Comparison of ENCODE assay signal across 9 cellular contexts in genomic region chr11:12088047-12088481, GRCh38. TPM values are rescaled to one million over a fixed set of nuclear protein-coding genes. Genes with fewer than 3 reads are reported as not detected.
DNase-seq lines count a peak whose midpoint lies in the region; ATAC-seq, FAIRE-seq and TF ChIP-seq lines count a peak whose summit lies in the region.
"Had no signal": no experiment of that assay in that cellular context is flagged by ENCODE, and none has a peak within 500 bp of the region (broad histone marks: within the 10 kb centered on the region; RNA-seq: fewer than 3 reads in every experiment).

No MANE protein-coding gene starts in this region.

- TF ChIP-seq POLR2A in H1 (IDR thresholded peaks at IDR 0.05; ENCODE audit: control extremely low read depth in 1 of 2, low read depth in 2 of 2, low read length in 2 of 2) (no peak), adrenal gland (IDR thresholded peaks at IDR 0.05) (no peak)

- H3K9me2 ChIP-seq in PC-9 (ENCODE audit: insufficient read depth): no peaks in the 10 kb centered on the region

- H3K4me3 ChIP-seq in PC-9 (peak overlapping the region; percentile 53; the same call in 1 of the 2 replicates), H1 (ENCODE audit: extremely low read depth in 1 of 4, insufficient read depth in 2 of 4, low read depth in 3 of 4, low read length in 4 of 4) (no peak overlapping the region), osteoblast (ENCODE audit: insufficient read depth, low read length) (peak overlapping the region; percentile 49), adrenal gland (no peak overlapping the region), HAP-1 (no peak overlapping the region)

- H3K18ac ChIP-seq in H1 (ENCODE audit: extremely low read depth, low read length): no peak overlapping the region

- H2BK15ac ChIP-seq in H1 (ENCODE audit: low read length): no peak overlapping the region

- no peaks in the 10 kb centered on the region for H3K23me2 ChIP-seq in H1 (ENCODE audit: low read depth, low read length)

- H2BK5ac ChIP-seq in H1 (ENCODE audit: low read depth, low read length): no peak overlapping the region

- WGBS in H1 (ENCODE audit: extremely low coverage in 1 of 2, insufficient coverage in 1 of 2, insufficient read length in 1 of 2, insufficient replicate concordance in 2 of 2, low coverage in 1 of 2, low lambda C conversion rate in 2 of 2, missing lambda C conversion rate in 1 of 2), 2 experiments: 91% methylated on average over 7 of the region's 7 CpGs; no CpG with 5 or more reads in 1 of the 2 experiments
- 57 to 70% (median 61%) methylated on average over 7 of the region's 7 CpGs for WGBS in adrenal gland, 4 donors

- no peaks in the 10 kb centered on the region for H3K79me1 ChIP-seq in H1 (ENCODE audit: low read depth, low read length)

- H3K27ac ChIP-seq in PC-9 (peak overlapping the region; percentile 100), H1 (ENCODE audit: low read depth, low read length) (no peak overlapping the region), osteoblast (ENCODE audit: low read depth, low read length) (peak overlapping the region; percentile 98), adrenal gland (peak overlapping the region in 2 of 5 donors; percentile 41 to 71)
- H3K27ac ChIP-seq: KMS-11 had no signal

- H3K79me2 ChIP-seq in PC-9 (ENCODE audit: low read depth): peaks cover 5% of the 10 kb centered on the region; the same call in 1 of the 2 replicates
- no peaks in the 10 kb centered on the region for H3K79me2 ChIP-seq in H1 (ENCODE audit: control insufficient read depth in 1 of 2, insufficient read depth in 2 of 2, low read length in 2 of 2)
- H3K79me2 ChIP-seq in osteoblast (ENCODE audit: insufficient read depth, low read length): no peaks in the 10 kb centered on the region

- H3K14ac ChIP-seq in H1 (ENCODE audit: insufficient read length): no peak overlapping the region

- no peak overlapping the region for H3K9ac ChIP-seq in H1 (replicated peaks in 1 of 4; ENCODE audit: extremely low read depth in 1 of 4, low read depth in 3 of 4, low read length in 3 of 4)
- H3K9ac ChIP-seq: KMS-11 had no signal

- H3K4ac ChIP-seq in H1 (replicated peaks; ENCODE audit: insufficient read length, low read depth, low read length): no peak overlapping the region

- CTCF ChIA-PET in PC-9 (lab: Charles Lee): interaction anchor here (0.6 to 1.3 kb wide), 3 partner anchors 76 to 242 kb away, joined by 3 to 13 read pairs (median 4); no protein-coding TSS in a partner anchor
- CTCF ChIA-PET in H1 (lab: Charles Lee; ENCODE audit: partially characterized antibody): interaction anchor here (0.8 to 7.0 kb wide), 15 partner anchors 10 to 201 kb away, joined by 3 to 37 read pairs (median 12); no protein-coding TSS in a partner anchor

- H4K91ac ChIP-seq in H1 (replicated peaks; ENCODE audit: insufficient read length, low read length): no peak overlapping the region

- no peak overlapping the region for H2BK12ac ChIP-seq in H1 (ENCODE audit: low read depth, low read length)

- H3F3A ChIP-seq in PC-9 (ENCODE audit: insufficient read depth, low read depth): peaks cover 86% of the 10 kb centered on the region

- no peaks in the 10 kb centered on the region for H3K27me3 ChIP-seq in PC-9 (ENCODE audit: insufficient read depth, low read depth)
- no peaks in the 10 kb centered on the region for H3K27me3 ChIP-seq in H1 (replicated peaks in 1 of 4; ENCODE audit: control insufficient read depth in 3 of 4, extremely low read depth in 1 of 4, insufficient read depth in 3 of 4, low read length in 3 of 4)
- H3K27me3 ChIP-seq in osteoblast (ENCODE audit: insufficient read depth, low read length): no peaks in the 10 kb centered on the region
- H3K27me3 ChIP-seq in adrenal gland: no peaks in the 10 kb centered on the region
- H3K27me3 ChIP-seq in HAP-1 (ENCODE audit: low read depth): no peaks in the 10 kb centered on the region

- peak overlapping the region; percentile 81 for H3K4me2 ChIP-seq in PC-9
- no peak overlapping the region for H3K4me2 ChIP-seq in H1 (ENCODE audit: insufficient read depth in 1 of 2, low read depth in 2 of 2, low read length in 2 of 2)
- H3K4me2 ChIP-seq in osteoblast (ENCODE audit: insufficient read depth, low read length): peak overlapping the region; percentile 78
- H3K4me2 ChIP-seq: KMS-11 had no signal

- H4K8ac ChIP-seq in H1 (ENCODE audit: extremely low read depth, insufficient read depth, low read length): no peak overlapping the region

- ATAC-seq in GM18517 (IDR thresholded peaks at IDR 0.05; ENCODE audit: unreplicated experiment) (no peak), GM21381 (IDR thresholded peaks at IDR 0.05; ENCODE audit: unreplicated experiment) (no peak)

- no peak overlapping the region for H2AFZ ChIP-seq in PC-9
- H2AFZ ChIP-seq in H1 (ENCODE audit: low read length): no peak overlapping the region
- H2AFZ ChIP-seq in osteoblast (ENCODE audit: low read length): no peak overlapping the region

- H3K4me1 ChIP-seq in PC-9 (replicated peaks; ENCODE audit: insufficient read depth) (peaks cover 85% of the 10 kb centered on the region), H1 (replicated peaks in 1 of 4; ENCODE audit: control insufficient read depth in 3 of 4, insufficient read depth in 4 of 4, low read length in 3 of 4) (peaks cover 3 to 13% (median 9%) of the 10 kb centered on the region in 4 experiments), osteoblast (ENCODE audit: insufficient read depth, low read length) (peaks cover 55% of the 10 kb centered on the region), adrenal gland (replicated peaks in 1 of 2) (peaks cover 19 to 36% of the 10 kb centered on the region in 2 donors), HAP-1 (no peaks in the 10 kb centered on the region)

- no TSS peak for BruUV-seq in PC-9 (replicated peaks; lab: Mats Ljungman, UMichigan)

- no peak for FAIRE-seq in H1 (lab: Jason Lieb, UNC)

- in situ Hi-C loops in HAP-1 (cut with MboI; ENCODE audit: low sequenced_read_pairs): no loop called here

- intact Hi-C loops in PC-9 (cut with micrococcal nuclease; ENCODE audit: unreplicated experiment): loop anchor here (5.0 to 10.0 kb wide), 3 partner anchors 159 to 1423 kb away; no protein-coding TSS in a partner anchor
- intact Hi-C loops in adrenal gland (cut with DNase I): no loop called here

- TF ChIP-seq EP300 in H1 (IDR thresholded peaks at IDR 0.05; ENCODE audit: borderline replicate concordance in 1 of 2, low read depth in 2 of 2, low read length in 2 of 2): no peak

- no peaks in the 10 kb centered on the region for H4K20me1 ChIP-seq in PC-9 (ENCODE audit: insufficient read depth)
- no peaks in the 10 kb centered on the region for H4K20me1 ChIP-seq in H1 (replicated peaks in 1 of 2; ENCODE audit: control insufficient read depth in 1 of 2, insufficient read depth in 2 of 2, low read length in 2 of 2)
- no peaks in the 10 kb centered on the region for H4K20me1 ChIP-seq in osteoblast (ENCODE audit: insufficient read depth, low read length)

- POLR2A ChIA-PET in PC-9 (lab: Charles Lee; ENCODE audit: unreplicated experiment) (interaction anchor here (0.6 to 1.3 kb wide), 3 partner anchors 22 to 74 kb away, joined by 4 to 13 read pairs (median 7); no protein-coding TSS in a partner anchor), H1 (lab: Charles Lee; ENCODE audit: partially characterized antibody) (interaction anchor here (1.2 kb wide), 1 partner anchor 15 kb away, joined by 3 read pairs; no protein-coding TSS in a partner anchor)

- TF ChIP-seq CTCF in PC-9 (conservative IDR thresholded peaks at IDR 0.05) (no peak), H1 (IDR thresholded peaks at IDR 0.05; ENCODE audit: control extremely low read depth in 1 of 3, insufficient read depth in 1 of 3, low read depth in 1 of 3, low read length in 3 of 3) (peak in 2 of 3 experiments; percentile 4 to 22; a peak in 2 of 4 replicates), osteoblast (IDR thresholded peaks at IDR 0.05; ENCODE audit: extremely low read depth, low read depth, low read length) (peak; percentile 51), adrenal gland (IDR thresholded peaks at IDR 0.05) (peak in 2 of 6 experiments; percentile 19 to 31)

- no peak overlapping the region for H2BK20ac ChIP-seq in H1 (ENCODE audit: low read length)

- H2BK120ac ChIP-seq in H1 (replicated peaks; ENCODE audit: low read depth, low read length): no peak overlapping the region

- peak; percentile 81 for DNase-seq in EL
- peak; percentile 13 to 63 for DNase-seq in PC-9
- DNase-seq in H1 (ENCODE audit: low read depth in 1 of 2, low spot score in 2 of 2): no peak
- peak; percentile 49 for DNase-seq in osteoblast (ENCODE audit: insufficient read length, low spot score, missing footprints)
- DNase-seq in adrenal gland: no peak
- DNase-seq in HAP-1 (ENCODE audit: low spot score in 2 of 2): no peak

- H3K36me3 ChIP-seq in PC-9 (ENCODE audit: low read depth) (no peaks in the 10 kb centered on the region), H1 (ENCODE audit: control insufficient read depth in 2 of 4, insufficient read depth in 4 of 4, low read length in 3 of 4) (no peaks in the 10 kb centered on the region), osteoblast (ENCODE audit: insufficient read depth, low read length) (no peaks in the 10 kb centered on the region), adrenal gland (replicated peaks in 1 of 2) (no peaks in the 10 kb centered on the region), HAP-1 (replicated peaks) (no peaks in the 10 kb centered on the region)

- H3K56ac ChIP-seq in H1 (replicated peaks; ENCODE audit: insufficient read length, low read depth, low read length): no peak overlapping the region

- TF ChIP-seq RAD21 in H1 (IDR thresholded peaks at IDR 0.05 in 1 of 2, conservative IDR thresholded peaks at IDR 0.05 in 1 of 2; ENCODE audit: low read depth in 2 of 2, low read length in 2 of 2): peak; percentile 35 to 55; a peak in 3 of 4 replicates

- H2AK5ac ChIP-seq in H1 (ENCODE audit: low read depth, low read length): no peak overlapping the region

- no peak overlapping the region for H3K23ac ChIP-seq in H1 (ENCODE audit: insufficient read length)

- H4K5ac ChIP-seq in H1 (ENCODE audit: insufficient read length, low read depth, low read length): no peak overlapping the region

- H3K9me3 ChIP-seq in PC-9 (ENCODE audit: insufficient read depth, low read depth): no peaks in the 10 kb centered on the region
- H3K9me3 ChIP-seq in H1 (ENCODE audit: insufficient read depth in 2 of 2, low read depth in 1 of 2, low read length in 1 of 2): no peaks in the 10 kb centered on the region
- no peaks in the 10 kb centered on the region for H3K9me3 ChIP-seq in osteoblast (ENCODE audit: low read depth, low read length)
- no peaks in the 10 kb centered on the region for H3K9me3 ChIP-seq in adrenal gland (replicated peaks in 1 of 3)
- no peaks in the 10 kb centered on the region for H3K9me3 ChIP-seq in HAP-1

RNA-seq across cellular contexts. Expression of gene MICAL2, which starts 22.3 kb away (rescaled TPM):
- total RNA-seq in PC-9 (2021) (30.5 and 32.4 TPM in 2 replicates), osteoblast (109 and 156 TPM in 2 replicates), adrenal gland (10 to 100 TPM; 25.7 to 80.5 (median 46.6) TPM)
- 4.1 and 4.2 TPM in 2 replicates for total RNA-seq in H1 (2021; fragmentation: NEBNext Ultra II Directional; extraction: Animal tissue kit (Norgen Biotek cat#: 25700))
- polyA plus RNA-seq in H1 (2011; rRNA removed) (1.3 and 1.6 TPM in 2 replicates), adrenal gland (10 to 100 TPM in 2 of 3 donors, 1 to 10 TPM in 1; 8.7 to 18.2 (median 12.1) TPM)
- 1.7 TPM for polyA plus RNA-seq in H1 (2011; cell fraction: cytosol; rRNA removed)
- polyA plus RNA-seq in H1 (2011; cell fraction: nucleus; rRNA removed): 3.0 TPM
- 1.4 to 2.5 TPM (median 1.6 TPM) in 4 replicates for polyA plus RNA-seq in H1 (2012, experiment 1 of 2)
- 5.1 TPM for polyA plus RNA-seq in H1 (2012, experiment 2 of 2)
- polyA plus RNA-seq in H1 (2013, experiment 1 of 2): 0.67 TPM
- polyA plus RNA-seq in H1 (2013, experiment 2 of 2): 0.79 TPM
- polyA minus RNA-seq in H1 (2011; rRNA and poly(A)+ RNA removed): 3.9 and 4.4 TPM in 2 replicates
- 3.2 TPM for polyA minus RNA-seq in H1 (2011; cell fraction: cytosol; rRNA and poly(A)+ RNA removed)
- 6.5 TPM for polyA minus RNA-seq in H1 (2011; cell fraction: nucleus; rRNA and poly(A)+ RNA removed)

Comparison
In these comparisons a context has a peak if more than half of its experiments do, and no peak if none do; other contexts are left out.
1. DNase-seq: peak in EL (single experiment), PC-9 (2 of 2) and osteoblast (single experiment); none in H1 (0 of 2), adrenal gland (0 of 7) and HAP-1 (0 of 2).
2. H3K4me2 ChIP-seq: peak in PC-9 (single experiment) and osteoblast (single experiment); none in H1 (0 of 2).
3. H3K4me3 ChIP-seq: peak in PC-9 (single experiment) and osteoblast (single experiment); none in H1 (0 of 4), adrenal gland (0 of 4) and HAP-1 (single experiment).